ENCODE assay signal across 23 cellular contexts in genomic region chr3:54572197-54572895, GRCh38.
DNase-seq lines count a peak whose midpoint lies in the region; ATAC-seq, FAIRE-seq and TF ChIP-seq lines count a peak whose summit lies in the region.
"Had no signal": no experiment of that assay in that cellular context is flagged by ENCODE, and none has a peak within 500 bp of the region (broad histone marks: within the 10 kb centered on the region; RNA-seq: fewer than 3 reads in every experiment).

No MANE protein-coding gene starts in this region.

- WGBS in esophagus muscularis mucosa, result 92% methylated on average over 5 of the region's 5 CpGs

- H3K4me1 Mint-ChIP-seq in naive thymus-derived CD8-positive, alpha-beta T cell, result no peaks in the 10 kb centered on the region
- H3K4me1 Mint-ChIP-seq: IgD-negative memory B cell had no signal

- POLR2A ChIA-PET in naive thymus-derived CD8-positive, alpha-beta T cell (lab: Charles Lee), result no interaction called here

- no peaks in the 10 kb centered on the region for H3K4me1 ChIP-seq in esophagus muscularis mucosa
- H3K4me1 ChIP-seq: A549; BLaER1 treated with 17β-estradiol and CSF1 and Interleukin-3, amounts not matched to agents 10 nM and 100 nM; Peyer's patch had no signal

- intact Hi-C loops in esophagus muscularis mucosa (cut with DNase I), result no loop called here

- no peak overlapping the region for H3K27ac Mint-ChIP-seq in naive thymus-derived CD8-positive, alpha-beta T cell
- H3K27ac Mint-ChIP-seq: CD8-positive, alpha-beta T cell; H9; IgD-negative memory B cell had no signal

- peak; percentile 2 for DNase-seq in EL
- DNase-seq in RCC 7860 (ENCODE audit: low spot score), result peak; percentile 52
- DNase-seq in esophagus muscularis mucosa (ENCODE audit: extremely low spot score), result peak; percentile 17
- peak; percentile 9 for DNase-seq in non-pigmented ciliary epithelial cell (ENCODE audit: low read depth)
- no peak for DNase-seq in left lobe of liver (ENCODE audit: low spot score)
- no peak for DNase-seq in naive thymus-derived CD8-positive, alpha-beta T cell
- DNase-seq: CD8-positive, alpha-beta T cell; DMS53; H9; Karpas-422; MM.1S; NCI-H1092; NCI-H1436 treated with DMSO at 0.1 percent for 48 hours; NCI-H2081; NCI-H2171 treated with DMSO at 0.1 percent for 48 hours; Peyer's patch; SHP77 had no signal

- ATAC-seq in GM18517 (IDR thresholded peaks at IDR 0.05; ENCODE audit: unreplicated experiment) (no peak), left lobe of liver (no peak), HG03095 (IDR thresholded peaks at IDR 0.05; ENCODE audit: unreplicated experiment) (no peak)
- no peak for ATAC-seq in naive thymus-derived CD8-positive, alpha-beta T cell
- ATAC-seq: A549; CD8-positive, alpha-beta T cell had no signal

- no peak overlapping the region for H3K4me3 ChIP-seq in esophagus muscularis mucosa
- H3K4me3 ChIP-seq: A549; BLaER1 treated with 17β-estradiol and CSF1 and Interleukin-3, amounts not matched to agents 10 nM and 100 nM; Peyer's patch; SK-N-MC had no signal

- H3K36me3 Mint-ChIP-seq in naive thymus-derived CD8-positive, alpha-beta T cell, result no peaks in the 10 kb centered on the region
- H3K36me3 Mint-ChIP-seq: CD8-positive, alpha-beta T cell; IgD-negative memory B cell had no signal

- no peak for FAIRE-seq in RCC 7860 (lab: Jason Lieb, UNC)
- FAIRE-seq: A549 had no signal

- H3K9me3 ChIP-seq in esophagus muscularis mucosa, result no peaks in the 10 kb centered on the region
- H3K9me3 ChIP-seq: A549; BLaER1 treated with 17β-estradiol and CSF1 and Interleukin-3, amounts not matched to agents 10 nM and 100 nM; Peyer's patch had no signal

- H3K9me3 Mint-ChIP-seq in naive thymus-derived CD8-positive, alpha-beta T cell, result peaks cover 0 to 9% (median 0%) of the 10 kb centered on the region in 9 donors
- H3K9me3 Mint-ChIP-seq: CD8-positive, alpha-beta T cell; H9 had no signal

- H3K27ac ChIP-seq in esophagus muscularis mucosa (replicated peaks in 1 of 4), result no peak overlapping the region
- H3K27ac ChIP-seq: A549; BLaER1 treated with 17β-estradiol and CSF1 and Interleukin-3, amounts not matched to agents 10 nM and 100 nM; Peyer's patch; SK-N-MC had no signal

- H3K27me3 Mint-ChIP-seq in naive thymus-derived CD8-positive, alpha-beta T cell, result peaks cover 0 to 15% (median 0%) of the 10 kb centered on the region in 5 donors
- H3K27me3 Mint-ChIP-seq: IgD-negative memory B cell had no signal

- no peak for TF ChIP-seq EP300 in esophagus muscularis mucosa (IDR thresholded peaks at IDR 0.05)

- no peaks in the 10 kb centered on the region for H3K27me3 ChIP-seq in esophagus muscularis mucosa
- H3K27me3 ChIP-seq: BLaER1 treated with 17β-estradiol and CSF1 and Interleukin-3, amounts not matched to agents 10 nM and 100 nM; Peyer's patch had no signal

- no peak for TF ChIP-seq CTCF in esophagus muscularis mucosa (IDR thresholded peaks at IDR 0.05)

- no peak overlapping the region for H3K4me3 Mint-ChIP-seq in naive thymus-derived CD8-positive, alpha-beta T cell
- H3K4me3 Mint-ChIP-seq: CD8-positive, alpha-beta T cell; H9; IgD-negative memory B cell had no signal

- TF ChIP-seq POLR2A in esophagus muscularis mucosa (IDR thresholded peaks at IDR 0.05; ENCODE audit: low read depth), result no peak

- no peaks in the 10 kb centered on the region for H3K36me3 ChIP-seq in esophagus muscularis mucosa
- H3K36me3 ChIP-seq: BLaER1 treated with 17β-estradiol and CSF1 and Interleukin-3, amounts not matched to agents 10 nM and 100 nM; Peyer's patch had no signal

Comparison
In these comparisons a context has a peak if more than half of its experiments do, and no peak if none do; other contexts are left out.
1. DNase-seq: peak in EL (single experiment), RCC 7860 (single experiment), esophagus muscularis mucosa (single experiment) and non-pigmented ciliary epithelial cell (single experiment); none in left lobe of liver (single experiment) and naive thymus-derived CD8-positive, alpha-beta T cell (0 of 10).